In the genomic region with DNA sequence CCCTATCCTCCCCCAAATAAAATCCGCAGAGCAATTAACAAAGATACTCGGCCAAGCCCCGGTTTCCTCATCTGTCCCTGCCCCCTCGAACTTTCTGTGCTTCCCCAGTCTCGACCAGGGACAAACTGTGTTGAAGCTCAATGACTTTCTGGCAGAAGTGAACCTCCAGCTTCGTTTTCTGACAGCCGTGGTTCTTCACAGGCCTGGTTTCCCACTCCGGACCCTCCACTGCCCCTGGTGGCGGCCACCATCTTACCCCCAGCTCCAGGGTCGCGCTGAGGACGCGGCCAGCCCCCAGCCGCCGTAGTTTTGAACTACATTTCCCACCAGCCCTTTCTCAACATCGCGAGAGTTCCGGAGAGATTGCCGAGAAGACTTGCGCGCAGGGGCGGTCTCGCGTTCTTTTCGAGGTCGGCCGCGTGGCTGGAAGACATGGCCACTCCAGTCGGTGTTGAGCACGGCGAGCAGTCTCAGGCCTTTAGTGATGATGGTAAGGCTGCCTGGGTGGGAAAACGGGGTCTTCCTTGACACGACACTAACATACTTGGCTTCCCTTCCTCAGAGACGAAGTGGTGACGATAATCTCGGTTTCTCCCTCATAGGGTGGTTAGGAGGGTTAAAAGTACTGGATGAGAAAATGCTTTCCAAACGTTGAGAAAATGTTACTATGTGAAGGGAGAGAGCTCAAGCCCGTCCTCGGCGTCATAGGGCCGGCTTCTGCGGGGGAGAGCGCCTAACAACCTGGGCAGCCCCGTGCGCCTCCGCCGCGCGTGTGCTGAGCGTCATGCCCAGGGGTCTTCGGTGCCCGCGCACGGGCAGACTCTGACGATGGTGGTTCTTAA, we compare ENCODE assay signal across 8 cellular contexts. TPM values are rescaled to one million over a fixed set of nuclear protein-coding genes. Genes with fewer than 3 reads are reported as not detected.
DNase-seq lines count a peak whose midpoint lies in the region; ATAC-seq and TF ChIP-seq lines count a peak whose summit lies in the region.

No MANE protein-coding gene starts in this region.

- peak overlapping the region; percentile 94 to 96 for H3K9ac ChIP-seq in liver (ENCODE audit: low read depth in 1 of 2, low read length in 2 of 2)

- ATAC-seq in GM19372 (IDR thresholded peaks at IDR 0.05; ENCODE audit: low read depth, unreplicated experiment) (peak; percentile 86), HG03521 (IDR thresholded peaks at IDR 0.05; ENCODE audit: unreplicated experiment) (peak; percentile 76)

- peaks cover 3 to 28% (median 16%) of the 10 kb centered on the region in 4 donors for H3K4me1 ChIP-seq in liver (ENCODE audit: control insufficient read depth in 4 of 4, insufficient read depth in 4 of 4, low read length in 3 of 4)

- peak; percentile 50 for TF ChIP-seq CTCF in liver (IDR thresholded peaks at IDR 0.05; ENCODE audit: low read depth, low read length, missing input control)

- peak in 1 of 2 donors; percentile 25 for TF ChIP-seq RAD21 in liver (IDR thresholded peaks at IDR 0.05)

- WGBS in liver: under 1% methylated on average over 55 of the region's 55 CpGs

- peak overlapping the region; percentile 68 to 99 (median 97) for H3K4me3 ChIP-seq in liver (ENCODE audit: low read depth in 1 of 3, low read length in 3 of 3)

- H3K27me3 ChIP-seq in liver (ENCODE audit: control insufficient read depth in 4 of 4, insufficient read depth in 4 of 4, low read length in 3 of 4): no peaks in the 10 kb centered on the region

- H3K27ac ChIP-seq in liver (ENCODE audit: low read depth in 1 of 2, low read length in 2 of 2): peak overlapping the region; percentile 84 to 97

- H3K36me3 ChIP-seq in liver (ENCODE audit: control insufficient read depth in 4 of 4, insufficient read depth in 3 of 4, low read depth in 1 of 4, low read length in 3 of 4): peaks cover 4 to 12% (median 10%) of the 10 kb centered on the region in 4 donors

- DNase-seq in CD1c-positive myeloid dendritic cell (ENCODE audit: extremely low spot score): peak; percentile 98
- DNase-seq in NCI-H69 (lab: John Stamatoyannopoulos, UW): peak; percentile 99
- DNase-seq in activated CD4-positive, alpha-beta T cell treated with anti-CD3 and anti-CD28 coated beads, Interleukin-2, amount 50 U/mL, for 24 hours (ENCODE audit: low read depth in 1 of 2, low spot score in 1 of 2): peak; percentile 85 to 92
- peak; percentile 99 for DNase-seq in dermis blood vessel endothelial cell
- DNase-seq in stimulated activated CD4-positive, alpha-beta T cell treated with anti-CD3 and anti-CD28 coated beads, Interleukin-4, amount 100 ng/mL, for 1 hour: peak; percentile 90

- no peaks in the 10 kb centered on the region for H3K9me3 ChIP-seq in liver (ENCODE audit: control insufficient read depth in 4 of 4, low read length in 3 of 4)

TF ChIP-seq in liver, 16 proteins besides CTCF, POLR2A, EP300 and RAD21:
- TF ChIP-seq RXRA (IDR thresholded peaks at IDR 0.05): peak; percentile 65 to 80
- TF ChIP-seq GABPA (IDR thresholded peaks at IDR 0.05 in 1 of 2, conservative IDR thresholded peaks at IDR 0.05 in 1 of 2): no peak
- TF ChIP-seq YY1 (IDR thresholded peaks at IDR 0.05): peak; percentile 95
- TF ChIP-seq FOXA1 (IDR thresholded peaks at IDR 0.05): peak; percentile 7
- no peak for TF ChIP-seq ATF3 (IDR thresholded peaks at IDR 0.05)
- TF ChIP-seq SP1 (IDR thresholded peaks at IDR 0.05): peak; percentile 26
- TF ChIP-seq, protein P1, sequence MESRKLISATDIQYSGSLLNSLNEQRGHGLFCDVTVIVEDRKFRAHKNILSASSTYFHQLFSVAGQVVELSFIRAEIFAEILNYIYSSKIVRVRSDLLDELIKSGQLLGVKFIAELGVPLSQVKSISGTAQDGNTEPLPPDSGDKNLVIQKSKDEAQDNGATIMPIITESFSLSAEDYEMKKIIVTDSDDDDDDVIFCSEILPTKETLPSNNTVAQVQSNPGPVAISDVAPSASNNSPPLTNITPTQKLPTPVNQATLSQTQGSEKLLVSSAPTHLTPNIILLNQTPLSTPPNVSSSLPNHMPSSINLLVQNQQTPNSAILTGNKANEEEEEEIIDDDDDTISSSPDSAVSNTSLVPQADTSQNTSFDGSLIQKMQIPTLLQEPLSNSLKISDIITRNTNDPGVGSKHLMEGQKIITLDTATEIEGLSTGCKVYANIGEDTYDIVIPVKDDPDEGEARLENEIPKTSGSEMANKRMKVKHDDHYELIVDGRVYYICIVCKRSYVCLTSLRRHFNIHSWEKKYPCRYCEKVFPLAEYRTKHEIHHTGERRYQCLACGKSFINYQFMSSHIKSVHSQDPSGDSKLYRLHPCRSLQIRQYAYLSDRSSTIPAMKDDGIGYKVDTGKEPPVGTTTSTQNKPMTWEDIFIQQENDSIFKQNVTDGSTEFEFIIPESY (IDR thresholded peaks at IDR 0.05): peak; percentile 100
- peak; percentile 97 for TF ChIP-seq MAX (IDR thresholded peaks at IDR 0.05)
- peak; percentile 19 for TF ChIP-seq NR2F2 (IDR thresholded peaks at IDR 0.05)
- TF ChIP-seq EGR1 (IDR thresholded peaks at IDR 0.05; ENCODE audit: low read depth in 2 of 2): peak in 1 of 2 donors; percentile 35
- TF ChIP-seq TAF1 (conservative IDR thresholded peaks at IDR 0.05): peak; percentile 76
- TF ChIP-seq FOXA2 (IDR thresholded peaks at IDR 0.05): no peak
- TF ChIP-seq, protein P2, sequence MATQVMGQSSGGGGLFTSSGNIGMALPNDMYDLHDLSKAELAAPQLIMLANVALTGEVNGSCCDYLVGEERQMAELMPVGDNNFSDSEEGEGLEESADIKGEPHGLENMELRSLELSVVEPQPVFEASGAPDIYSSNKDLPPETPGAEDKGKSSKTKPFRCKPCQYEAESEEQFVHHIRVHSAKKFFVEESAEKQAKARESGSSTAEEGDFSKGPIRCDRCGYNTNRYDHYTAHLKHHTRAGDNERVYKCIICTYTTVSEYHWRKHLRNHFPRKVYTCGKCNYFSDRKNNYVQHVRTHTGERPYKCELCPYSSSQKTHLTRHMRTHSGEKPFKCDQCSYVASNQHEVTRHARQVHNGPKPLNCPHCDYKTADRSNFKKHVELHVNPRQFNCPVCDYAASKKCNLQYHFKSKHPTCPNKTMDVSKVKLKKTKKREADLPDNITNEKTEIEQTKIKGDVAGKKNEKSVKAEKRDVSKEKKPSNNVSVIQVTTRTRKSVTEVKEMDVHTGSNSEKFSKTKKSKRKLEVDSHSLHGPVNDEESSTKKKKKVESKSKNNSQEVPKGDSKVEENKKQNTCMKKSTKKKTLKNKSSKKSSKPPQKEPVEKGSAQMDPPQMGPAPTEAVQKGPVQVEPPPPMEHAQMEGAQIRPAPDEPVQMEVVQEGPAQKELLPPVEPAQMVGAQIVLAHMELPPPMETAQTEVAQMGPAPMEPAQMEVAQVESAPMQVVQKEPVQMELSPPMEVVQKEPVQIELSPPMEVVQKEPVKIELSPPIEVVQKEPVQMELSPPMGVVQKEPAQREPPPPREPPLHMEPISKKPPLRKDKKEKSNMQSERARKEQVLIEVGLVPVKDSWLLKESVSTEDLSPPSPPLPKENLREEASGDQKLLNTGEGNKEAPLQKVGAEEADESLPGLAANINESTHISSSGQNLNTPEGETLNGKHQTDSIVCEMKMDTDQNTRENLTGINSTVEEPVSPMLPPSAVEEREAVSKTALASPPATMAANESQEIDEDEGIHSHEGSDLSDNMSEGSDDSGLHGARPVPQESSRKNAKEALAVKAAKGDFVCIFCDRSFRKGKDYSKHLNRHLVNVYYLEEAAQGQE (IDR thresholded peaks at IDR 0.05): peak; percentile 75
- TF ChIP-seq HNF4G (IDR thresholded peaks at IDR 0.05): no peak
- TF ChIP-seq JUND (IDR thresholded peaks at IDR 0.05): no peak
- peak in 1 of 2 donors; percentile 12 for TF ChIP-seq HNF4A (conservative IDR thresholded peaks at IDR 0.05)

RNA-seq across cellular contexts. Expression of gene PRCD, which starts 17.7 kb away (rescaled TPM):
- 0.19 and 0.68 TPM in 2 replicates for total RNA-seq in dermis blood vessel endothelial cell
- total RNA-seq in liver: 1 to 10 TPM in 1 of 2 donors, under 1 TPM in 1; 0.75 to 1.0 TPM
- polyA plus RNA-seq in liver: under 1 TPM in 1 of 2 donors, not detected in 1; 0.63 TPM

RNA-seq across cellular contexts. Expression of gene CYGB, which starts 20.1 kb away (rescaled TPM):
- 1.6 and 4.4 TPM in 2 replicates for total RNA-seq in dermis blood vessel endothelial cell
- 1 to 10 TPM; 1.6 to 7.8 TPM for total RNA-seq in liver
- 1 to 10 TPM in 1 of 2 donors, under 1 TPM in 1; 0.83 to 1.2 TPM for polyA plus RNA-seq in liver

RNA-seq across cellular contexts. Expression of gene ST6GALNAC2, which starts 28.1 kb away (rescaled TPM):
- total RNA-seq in dermis blood vessel endothelial cell: 0.28 and 0.51 TPM in 2 replicates
- total RNA-seq in liver: 1 to 10 TPM; 1.3 to 2.6 TPM
- under 1 TPM; 0.52 to 0.90 TPM for polyA plus RNA-seq in liver

RNA-seq across cellular contexts. Expression of gene RHBDF2, which starts 56.4 kb away (rescaled TPM):
- total RNA-seq in dermis blood vessel endothelial cell (34.5 and 35.5 TPM in 2 replicates), liver (1 to 10 TPM; 3.6 to 6.7 TPM)
- 1 to 10 TPM; 2.9 to 5.6 TPM for polyA plus RNA-seq in liver

Comparison
In these comparisons a context has a peak if more than half of its experiments do, and no peak if none do; other contexts are left out.
1. Peak in every context shown above with its lines: DNase-seq, ATAC-seq, H3K4me3 ChIP-seq and H3K27ac ChIP-seq.